12 cellular contexts compared by ENCODE assay signal in the genomic region with DNA sequence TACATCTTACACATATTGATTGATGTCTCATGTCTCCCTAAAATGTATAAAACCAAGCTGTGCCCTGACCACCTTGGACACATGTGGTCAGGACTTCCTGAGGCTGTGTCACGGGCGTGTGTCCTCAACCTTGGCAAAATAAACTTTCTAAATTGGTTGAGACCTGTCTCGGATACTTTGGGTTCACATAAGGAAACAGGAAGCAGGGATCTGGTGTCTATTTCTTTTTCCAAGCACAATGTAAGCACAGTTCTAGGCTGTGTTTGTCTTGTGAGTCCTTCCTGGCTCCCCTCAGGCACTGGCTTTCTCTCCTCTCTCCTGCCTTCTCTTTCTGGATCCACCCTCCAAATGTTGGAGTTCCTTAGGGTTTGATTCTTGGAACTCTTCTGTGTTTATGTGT. TPM values are rescaled to one million over a fixed set of nuclear protein-coding genes. Genes with fewer than 3 reads are reported as not detected.
A peak's percentile ranks its signal among the peaks of the same experiment; 100 is the strongest.
DNase-seq lines count a peak whose midpoint lies in the region; ATAC-seq and TF ChIP-seq lines count a peak whose summit lies in the region.
"Had no signal": no experiment of that assay in that cellular context is flagged by ENCODE, and none has a peak within 500 bp of the region (broad histone marks: within the 10 kb centered on the region; RNA-seq: fewer than 3 reads in every experiment).

No MANE protein-coding gene starts in this region.

- H3K4me1 ChIP-seq in gastrocnemius medialis, result peaks cover 31 to 37% of the 10 kb centered on the region in 2 donors

- no peak for TF ChIP-seq CTCF in endothelial cell (IDR thresholded peaks at IDR 0.05; ENCODE audit: unreplicated experiment)
- no peak for TF ChIP-seq CTCF in gastrocnemius medialis (IDR thresholded peaks at IDR 0.05 in 4 of 5, conservative IDR thresholded peaks at IDR 0.05 in 1 of 5)

- H3K36me3 Mint-ChIP-seq in T-helper 1 cell treated with Interleukin-12 subunit alpha and Interleukin-12 subunit beta and Interleukin-4 antibody, amounts not matched to agents 30 μg/mL and 1 μg/mL, for 36 hours (ENCODE audit: low read depth), result peaks cover 29% of the 10 kb centered on the region
- H3K36me3 Mint-ChIP-seq in T-helper 17 cell (ENCODE audit: low read depth), result peaks cover 2% of the 10 kb centered on the region
- H3K36me3 Mint-ChIP-seq in endothelial cell (ENCODE audit: low read depth, unreplicated experiment), result peaks cover 11% of the 10 kb centered on the region

- peaks cover 46% of the 10 kb centered on the region for H3K4me1 Mint-ChIP-seq in T-helper 1 cell treated with Interleukin-12 subunit alpha and Interleukin-12 subunit beta and Interleukin-4 antibody, amounts not matched to agents 30 μg/mL and 1 μg/mL, for 36 hours (ENCODE audit: low read depth)
- peaks cover 24% of the 10 kb centered on the region for H3K4me1 Mint-ChIP-seq in T-helper 17 cell
- peaks cover 52% of the 10 kb centered on the region for H3K4me1 Mint-ChIP-seq in endothelial cell (ENCODE audit: unreplicated experiment)

- H3K9me3 Mint-ChIP-seq in T-helper 1 cell treated with Interleukin-12 subunit alpha and Interleukin-12 subunit beta and Interleukin-4 antibody, amounts not matched to agents 30 μg/mL and 1 μg/mL, for 36 hours, result peaks cover 5% of the 10 kb centered on the region
- H3K9me3 Mint-ChIP-seq in endothelial cell (ENCODE audit: unreplicated experiment), result no peaks in the 10 kb centered on the region

- H3K9me3 ChIP-seq in T-helper 17 cell (ENCODE audit: control insufficient read depth, low read length, poor library complexity, severe bottlenecking) (no peaks in the 10 kb centered on the region), gastrocnemius medialis (no peaks in the 10 kb centered on the region)

- TF ChIP-seq POLR2A in gastrocnemius medialis (IDR thresholded peaks at IDR 0.05), result no peak

- in situ Hi-C loops in gastrocnemius medialis (cut with MboI; ENCODE audit: low sequenced_read_pairs in 4 of 4), result loop anchor here in 2 of 4 donors (10.0 kb wide), 2 partner anchors 96 to 126 kb away; partner anchors contain the start of gene COG3 (in 1 of the 2)

- DNase-seq in T-helper 1 cell, result no peak
- DNase-seq in T-helper 17 cell, result no peak
- DNase-seq in endothelial cell (ENCODE audit: low spot score), result no peak
- no peak for DNase-seq in gastrocnemius medialis
- no peak for DNase-seq in T-helper 9 cell
- DNase-seq: activated effector memory CD4-positive, alpha-beta T cell treated with anti-CD3 and anti-CD28 coated beads, Interleukin-2, amount 50 U/mL, for 16 hours; heart right ventricle; NCI-H187 treated with DMSO at 0.1 percent for 48 hours had no signal

- ATAC-seq in T-helper 17 cell (no peak), gastrocnemius medialis (no peak), HG02840 (IDR thresholded peaks at IDR 0.05; ENCODE audit: low FRiP score, unreplicated experiment) (no peak), HG03520 (IDR thresholded peaks at IDR 0.05; ENCODE audit: unreplicated experiment) (no peak)
- ATAC-seq: heart right ventricle had no signal

- H3K27ac Mint-ChIP-seq in T-helper 1 cell treated with Interleukin-12 subunit alpha and Interleukin-12 subunit beta and Interleukin-4 antibody, amounts not matched to agents 30 μg/mL and 1 μg/mL, for 36 hours, result peak overlapping the region; percentile 93
- H3K27ac Mint-ChIP-seq in T-helper 17 cell (peak overlapping the region; percentile 91), endothelial cell (ENCODE audit: unreplicated experiment) (peak overlapping the region; percentile 92)

- H3K27ac ChIP-seq in gastrocnemius medialis, result peak overlapping the region; percentile 13 to 46 (median 23)

- no peaks in the 10 kb centered on the region for H3K27me3 ChIP-seq in gastrocnemius medialis
- H3K27me3 ChIP-seq: heart right ventricle had no signal

- H3K27me3 Mint-ChIP-seq in T-helper 1 cell treated with Interleukin-12 subunit alpha and Interleukin-12 subunit beta and Interleukin-4 antibody, amounts not matched to agents 30 μg/mL and 1 μg/mL, for 36 hours (ENCODE audit: low read depth), result no peaks in the 10 kb centered on the region
- H3K27me3 Mint-ChIP-seq in T-helper 17 cell (no peaks in the 10 kb centered on the region), endothelial cell (ENCODE audit: unreplicated experiment) (peaks cover 14% of the 10 kb centered on the region)

- no peaks in the 10 kb centered on the region for H3K36me3 ChIP-seq in gastrocnemius medialis

- intact Hi-C loops in gastrocnemius medialis (cut with DNase I; ENCODE audit: low total_unique reads), result no loop called here

- peak overlapping the region; percentile 37 for H3K4me3 Mint-ChIP-seq in T-helper 1 cell treated with Interleukin-12 subunit alpha and Interleukin-12 subunit beta and Interleukin-4 antibody, amounts not matched to agents 30 μg/mL and 1 μg/mL, for 36 hours
- H3K4me3 Mint-ChIP-seq in T-helper 17 cell (peak overlapping the region; percentile 58), endothelial cell (ENCODE audit: unreplicated experiment) (no peak overlapping the region)

- no peak overlapping the region for H3K4me3 ChIP-seq in gastrocnemius medialis
- H3K4me3 ChIP-seq: heart right ventricle, skin epidermis had no signal

RNA-seq across cellular contexts. Expression of gene TPT1, which starts 27.6 kb away (rescaled TPM):
- 1,000 to 10,000 TPM; 7,650 to 7,799 TPM for total RNA-seq in T-helper 17 cell
- 7,126 TPM for total RNA-seq in endothelial cell (ENCODE audit: unreplicated experiment)
- total RNA-seq in gastrocnemius medialis, result 1,000 to 10,000 TPM; 4,595 to 7,577 (median 5,951) TPM

RNA-seq across cellular contexts. Expression of gene SLC25A30, which starts 49.6 kb away (rescaled TPM):
- total RNA-seq in T-helper 17 cell (10 to 100 TPM; 15.2 to 22.3 TPM), endothelial cell (ENCODE audit: unreplicated experiment) (21.9 TPM), gastrocnemius medialis (10 to 100 TPM in 3 of 4 donors, 1 to 10 TPM in 1; 4.2 to 27.1 (median 14.6) TPM)
